In the genomic region with DNA sequence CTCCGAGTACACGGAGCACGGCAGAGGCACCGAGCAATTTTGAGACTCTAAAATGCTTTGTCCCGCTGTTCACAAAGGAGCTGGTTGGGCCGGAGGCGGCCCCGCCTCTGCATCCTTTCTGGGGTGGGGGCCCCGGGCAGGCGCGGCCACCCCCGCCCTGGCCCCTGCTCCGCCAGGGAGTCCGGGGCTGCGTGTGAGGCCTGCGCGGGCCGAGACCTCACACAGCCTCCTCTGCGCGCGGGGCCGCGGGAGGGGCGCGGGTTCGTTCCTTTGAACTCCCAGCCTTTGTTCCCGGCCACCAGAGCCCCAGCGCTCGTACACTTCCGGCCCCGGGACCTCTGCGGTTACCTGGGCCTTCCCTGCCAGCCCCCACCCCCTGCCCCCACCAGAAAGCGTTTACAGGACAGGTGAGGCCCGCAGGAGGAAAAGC, we compare ENCODE assay signal across 2 cellular contexts.
A peak's percentile ranks its signal among the peaks of the same experiment; 100 is the strongest.
TF ChIP-seq lines count a peak whose summit lies in the region.

No MANE protein-coding gene starts in this region.

TF ChIP-seq in HCT116, 20 proteins besides CTCF, POLR2A, EP300 and RAD21:
- TF ChIP-seq SIN3A (IDR thresholded peaks at IDR 0.05; ENCODE audit: low read depth) (0 out of 2 replicates have a peak, but pooled peaks have one; percentile 37), ZFX (IDR thresholded peaks at IDR 0.05) (peak; percentile 46), SRF (IDR thresholded peaks at IDR 0.05; ENCODE audit: low read depth) (no peak), SP1 (IDR thresholded peaks at IDR 0.05; ENCODE audit: low read depth) (no peak), TCF7L2 (IDR thresholded peaks at IDR 0.05; ENCODE audit: borderline replicate concordance, extremely low read depth, insufficient read depth, insufficient read length) (peak; percentile 94), CBX3 (IDR thresholded peaks at IDR 0.05; ENCODE audit: low read depth) (no peak)
- TF ChIP-seq, protein P1, sequence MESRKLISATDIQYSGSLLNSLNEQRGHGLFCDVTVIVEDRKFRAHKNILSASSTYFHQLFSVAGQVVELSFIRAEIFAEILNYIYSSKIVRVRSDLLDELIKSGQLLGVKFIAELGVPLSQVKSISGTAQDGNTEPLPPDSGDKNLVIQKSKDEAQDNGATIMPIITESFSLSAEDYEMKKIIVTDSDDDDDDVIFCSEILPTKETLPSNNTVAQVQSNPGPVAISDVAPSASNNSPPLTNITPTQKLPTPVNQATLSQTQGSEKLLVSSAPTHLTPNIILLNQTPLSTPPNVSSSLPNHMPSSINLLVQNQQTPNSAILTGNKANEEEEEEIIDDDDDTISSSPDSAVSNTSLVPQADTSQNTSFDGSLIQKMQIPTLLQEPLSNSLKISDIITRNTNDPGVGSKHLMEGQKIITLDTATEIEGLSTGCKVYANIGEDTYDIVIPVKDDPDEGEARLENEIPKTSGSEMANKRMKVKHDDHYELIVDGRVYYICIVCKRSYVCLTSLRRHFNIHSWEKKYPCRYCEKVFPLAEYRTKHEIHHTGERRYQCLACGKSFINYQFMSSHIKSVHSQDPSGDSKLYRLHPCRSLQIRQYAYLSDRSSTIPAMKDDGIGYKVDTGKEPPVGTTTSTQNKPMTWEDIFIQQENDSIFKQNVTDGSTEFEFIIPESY (IDR thresholded peaks at IDR 0.05; ENCODE audit: extremely low read depth, insufficient replicate concordance, low read length) = no peak

TF ChIP-seq in K562, 482 proteins besides CTCF, POLR2A, EP300 and RAD21:
- TF ChIP-seq NCOA1 (IDR thresholded peaks at IDR 0.05; ENCODE audit: low read depth) (no peak), CHD2 (IDR thresholded peaks at IDR 0.05; ENCODE audit: low read depth, low read length) (no peak), PCBP1 (IDR thresholded peaks at IDR 0.05; ENCODE audit: low read depth, low read length, poor library complexity, severe bottlenecking) (peak; percentile 27), GABPB1 (CRISPR knock-in tag; IDR thresholded peaks at IDR 0.05) (no peak)
- TF ChIP-seq, protein P2, sequence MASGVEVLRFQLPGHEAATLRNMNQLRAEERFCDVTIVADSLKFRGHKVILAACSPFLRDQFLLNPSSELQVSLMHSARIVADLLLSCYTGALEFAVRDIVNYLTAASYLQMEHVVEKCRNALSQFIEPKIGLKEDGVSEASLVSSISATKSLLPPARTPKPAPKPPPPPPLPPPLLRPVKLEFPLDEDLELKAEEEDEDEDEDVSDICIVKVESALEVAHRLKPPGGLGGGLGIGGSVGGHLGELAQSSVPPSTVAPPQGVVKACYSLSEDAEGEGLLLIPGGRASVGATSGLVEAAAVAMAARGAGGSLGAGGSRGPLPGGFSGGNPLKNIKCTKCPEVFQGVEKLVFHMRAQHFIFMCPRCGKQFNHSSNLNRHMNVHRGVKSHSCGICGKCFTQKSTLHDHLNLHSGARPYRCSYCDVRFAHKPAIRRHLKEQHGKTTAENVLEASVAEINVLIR (CRISPR knock-in tag; IDR thresholded peaks at IDR 0.05) = no peak
TF ChIP-seq in K562: peak in this region for 1.
